ENCODE assay signal across 8 cellular contexts in the genomic region with DNA sequence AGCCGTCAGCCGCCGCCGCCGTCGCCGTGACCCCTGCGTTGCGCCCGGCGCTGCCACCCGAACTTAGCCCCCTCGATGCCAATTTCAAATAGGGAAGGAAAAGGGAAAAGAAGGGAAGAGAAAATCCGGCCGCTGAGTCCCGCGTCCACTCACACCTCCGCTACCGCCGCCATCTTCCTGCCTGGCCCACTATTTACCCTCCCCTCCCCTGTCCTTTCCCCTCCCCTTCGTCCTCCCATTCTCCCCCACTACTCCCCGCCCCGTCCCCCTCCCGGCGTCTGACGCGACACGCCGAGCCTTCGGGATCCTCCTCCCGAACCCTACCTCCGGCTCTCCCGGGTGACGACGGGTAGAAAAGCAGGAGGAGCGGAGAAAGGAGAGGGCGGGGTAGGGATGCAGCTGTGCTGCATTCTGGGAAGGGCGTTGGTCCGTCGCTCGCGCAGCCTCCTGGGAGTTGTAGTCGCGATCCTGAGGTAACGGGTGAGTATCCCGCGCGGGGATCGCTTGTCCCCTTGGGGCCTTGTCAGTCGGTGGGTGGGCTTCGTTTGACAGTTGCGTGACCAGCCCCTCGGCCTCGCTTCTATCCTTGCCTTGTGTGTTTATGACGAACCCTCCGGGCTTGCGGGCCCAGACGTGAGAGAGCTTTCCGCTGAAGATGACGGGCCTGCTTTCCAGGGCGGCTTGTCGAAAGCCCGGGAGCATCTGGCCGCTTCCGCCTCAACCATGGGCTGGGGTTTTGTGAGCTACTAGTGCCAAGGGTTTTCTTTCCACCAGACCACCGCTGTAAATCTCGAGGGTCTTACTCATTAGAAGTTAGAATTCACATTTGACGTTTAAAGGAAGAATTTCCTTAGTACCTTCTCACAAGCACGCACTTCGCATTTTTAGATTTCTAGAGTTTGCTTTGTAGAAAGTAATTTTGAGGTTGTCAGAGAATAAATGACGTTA. TPM values are rescaled to one million over a fixed set of nuclear protein-coding genes. Genes with fewer than 3 reads are reported as not detected.
DNase-seq lines count a peak whose midpoint lies in the region; ATAC-seq and TF ChIP-seq lines count a peak whose summit lies in the region.

A gene with protein sequence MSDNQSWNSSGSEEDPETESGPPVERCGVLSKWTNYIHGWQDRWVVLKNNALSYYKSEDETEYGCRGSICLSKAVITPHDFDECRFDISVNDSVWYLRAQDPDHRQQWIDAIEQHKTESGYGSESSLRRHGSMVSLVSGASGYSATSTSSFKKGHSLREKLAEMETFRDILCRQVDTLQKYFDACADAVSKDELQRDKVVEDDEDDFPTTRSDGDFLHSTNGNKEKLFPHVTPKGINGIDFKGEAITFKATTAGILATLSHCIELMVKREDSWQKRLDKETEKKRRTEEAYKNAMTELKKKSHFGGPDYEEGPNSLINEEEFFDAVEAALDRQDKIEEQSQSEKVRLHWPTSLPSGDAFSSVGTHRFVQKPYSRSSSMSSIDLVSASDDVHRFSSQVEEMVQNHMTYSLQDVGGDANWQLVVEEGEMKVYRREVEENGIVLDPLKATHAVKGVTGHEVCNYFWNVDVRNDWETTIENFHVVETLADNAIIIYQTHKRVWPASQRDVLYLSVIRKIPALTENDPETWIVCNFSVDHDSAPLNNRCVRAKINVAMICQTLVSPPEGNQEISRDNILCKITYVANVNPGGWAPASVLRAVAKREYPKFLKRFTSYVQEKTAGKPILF (minus strand): TSS at position 195 of the 948 bp plus-strand sequence. CDS start 422 bp downstream, outside the sequence.
A gene (plus strand): TSS at position 457 of the 948 bp plus-strand sequence.

- H3K4me3 Mint-ChIP-seq in activated CD4-positive, alpha-beta T cell treated with anti-CD3 and anti-CD28 coated beads for 36 hours: peak within 1 kb of the TSS; percentile 98

- POLR2A ChIA-PET in activated CD4-positive, alpha-beta T cell treated with anti-CD3 and anti-CD28 coated beads for 36 hours (lab: Charles Lee): interaction anchor here (0.6 to 2.1 kb wide), 4 partner anchors 56 to 206 kb away, joined by 3 to 12 read pairs (median 4); a partner anchor contains a TSS

- peaks cover 47% of the 10 kb centered on the region for H3K4me1 Mint-ChIP-seq in activated CD4-positive, alpha-beta T cell treated with anti-CD3 and anti-CD28 coated beads for 36 hours

- no peak for TF ChIP-seq CTCF in choroid plexus epithelial cell (conservative IDR thresholded peaks at IDR 0.05; ENCODE audit: low read depth, low read length)

- H3K4me3 ChIP-seq in choroid plexus epithelial cell (ENCODE audit: low read depth, low read length): peak within 1 kb of the TSS; percentile 90

- peak; percentile 84 for ATAC-seq in HG03442 (IDR thresholded peaks at IDR 0.05; ENCODE audit: unreplicated experiment)
- ATAC-seq in activated CD4-positive, alpha-beta T cell treated with anti-CD3 and anti-CD28 coated beads for 36 hours: peak; percentile 96

- CTCF ChIA-PET in activated CD4-positive, alpha-beta T cell treated with anti-CD3 and anti-CD28 coated beads for 36 hours (lab: Charles Lee): interaction anchor here (1.1 to 1.5 kb wide), 3 partner anchors 9 to 169 kb away, joined by 3 to 7 read pairs (median 3); no protein-coding TSS in a partner anchor

- no peaks in the 10 kb centered on the region for H3K27me3 Mint-ChIP-seq in activated CD4-positive, alpha-beta T cell treated with anti-CD3 and anti-CD28 coated beads for 36 hours

- H3K27ac Mint-ChIP-seq in activated CD4-positive, alpha-beta T cell treated with anti-CD3 and anti-CD28 coated beads for 36 hours: peak within 1 kb of the TSS; percentile 96

- no peaks in the 10 kb centered on the region for H3K9me3 Mint-ChIP-seq in activated CD4-positive, alpha-beta T cell treated with anti-CD3 and anti-CD28 coated beads for 36 hours (ENCODE audit: low read depth)

- DNase-seq in Ammon's horn (ENCODE audit: low spot score) (peak; percentile 99), GM19238 (ENCODE audit: insufficient read length, low spot score) (peak; percentile 80), NCI-H524 (lab: John Stamatoyannopoulos, UW) (peak; percentile 96 to 97), choroid plexus epithelial cell (ENCODE audit: low read depth) (peak; percentile 99), kidney glomerular epithelial cell (lab: John Stamatoyannopoulos, UW) (peak; percentile 97)
- peak; percentile 98 for DNase-seq in activated CD4-positive, alpha-beta T cell treated with anti-CD3 and anti-CD28 coated beads for 36 hours
- DNase-seq in stimulated activated CD4-positive, alpha-beta T cell treated with anti-CD3 and anti-CD28 coated beads, Interleukin-1b, Interleukin-23, amount 100 ng/mL, for 1 hour (ENCODE audit: low read depth in 2 of 2): peak; percentile 81 to 89

- peaks cover 25% of the 10 kb centered on the region for H3K36me3 Mint-ChIP-seq in activated CD4-positive, alpha-beta T cell treated with anti-CD3 and anti-CD28 coated beads for 36 hours (ENCODE audit: low read depth)

- intact Hi-C loops in activated CD4-positive, alpha-beta T cell treated with anti-CD3 and anti-CD28 coated beads for 36 hours (cut with DNase I, micrococcal nuclease): loop anchor here (1.0 to 5.0 kb wide), 10 partner anchors 56 to 744 kb away; a partner anchor contains a TSS

RNA-seq across cellular contexts. Expression of the first gene that starts in this region (rescaled TPM):
- total RNA-seq in activated CD4-positive, alpha-beta T cell treated with anti-CD3 and anti-CD28 coated beads for 36 hours: 10 to 100 TPM; 21.6 to 24.5 TPM

RNA-seq across cellular contexts. Expression of the second gene that starts in this region (rescaled TPM):
- 10 to 100 TPM; 35.5 to 49.1 TPM for total RNA-seq in activated CD4-positive, alpha-beta T cell treated with anti-CD3 and anti-CD28 coated beads for 36 hours

Comparison
In these comparisons a context has a peak if more than half of its experiments do, and no peak if none do; other contexts are left out.
1. Peak in every context shown above with its lines: DNase-seq, ATAC-seq and H3K4me3 ChIP-seq.